ENCODE assay signal across 9 cellular contexts in the genomic region with DNA sequence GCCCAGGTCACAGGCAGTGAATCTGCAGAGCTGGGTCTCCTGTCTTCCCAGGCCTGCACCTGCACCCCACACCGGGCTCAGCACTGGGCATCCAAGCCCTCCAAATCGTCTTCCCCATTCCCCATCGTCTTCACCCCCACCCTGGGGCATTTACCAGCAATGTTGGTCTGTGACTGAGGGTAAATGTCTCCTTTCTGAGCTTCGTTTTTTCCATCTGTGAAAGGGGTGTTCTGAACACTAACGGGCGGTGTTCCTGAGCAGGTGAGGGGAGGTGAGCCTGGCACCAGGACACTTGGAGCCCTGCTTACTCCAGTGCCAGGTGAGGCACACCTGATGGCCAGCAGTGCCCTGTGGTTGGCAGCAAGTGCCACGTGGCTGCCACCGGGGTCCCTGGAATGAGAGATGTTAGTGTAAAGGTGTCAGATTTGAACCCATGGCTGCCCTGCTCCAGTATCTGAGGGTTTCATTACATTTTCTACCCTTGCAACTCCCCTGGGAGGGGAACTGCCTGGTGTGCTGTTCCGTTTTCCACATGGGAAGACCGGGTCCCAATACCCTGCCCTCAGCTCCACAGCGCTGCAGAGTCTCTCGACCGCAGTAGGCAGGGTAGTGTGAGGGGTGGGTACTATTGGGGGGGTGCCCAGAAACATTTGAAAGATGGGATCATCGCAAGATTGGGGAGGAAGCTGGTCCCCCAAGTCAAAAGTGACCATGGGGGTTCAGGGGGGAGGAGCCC. TPM values are rescaled to one million over a fixed set of nuclear protein-coding genes. Genes with fewer than 3 reads are reported as not detected.
DNase-seq lines count a peak whose midpoint lies in the region; ATAC-seq and TF ChIP-seq lines count a peak whose summit lies in the region.
"Had no signal": no experiment of that assay in that cellular context is flagged by ENCODE, and none has a peak within 500 bp of the region (broad histone marks: within the 10 kb centered on the region; RNA-seq: fewer than 3 reads in every experiment).

No MANE protein-coding gene starts in this region.

- H3K27me3 Mint-ChIP-seq in natural killer cell (ENCODE audit: low read depth in 2 of 2) = peaks cover 32 to 51% of the 10 kb centered on the region in 2 donors

- no peaks in the 10 kb centered on the region for H3K36me3 Mint-ChIP-seq in natural killer cell

- H3K9ac ChIP-seq in KMS-11 = no peak overlapping the region

- no peak for ATAC-seq in natural killer cell
- no peak for ATAC-seq in HG03196 (IDR thresholded peaks at IDR 0.05; ENCODE audit: unreplicated experiment)

- peak; percentile 3; the same call in 1 of the 2 replicates for TF ChIP-seq CTCF in KMS-11 (conservative IDR thresholded peaks at IDR 0.05; ENCODE audit: low read depth, low read length)
- no peak for TF ChIP-seq CTCF in coronary artery (IDR thresholded peaks at IDR 0.05)
- TF ChIP-seq CTCF in natural killer cell (IDR thresholded peaks at IDR 0.05) = no peak

- H3K4me3 ChIP-seq in ACC112 (ENCODE audit: low read depth, low read length) (peak overlapping the region; percentile 95), KMS-11 (IDR thresholded peaks at IDR 0.05; ENCODE audit: insufficient read depth, low read depth, low read length) (no peak overlapping the region), coronary artery (peak overlapping the region; percentile 87)
- no peak overlapping the region for H3K4me3 ChIP-seq in effector memory CD4-positive, alpha-beta T cell (ENCODE audit: insufficient read depth, low read depth, low read length, poor library complexity, severe bottlenecking)

- H3K4me1 ChIP-seq in ACC112 (ENCODE audit: control insufficient read depth, insufficient read depth, low read length, unreplicated experiment) (peaks cover 26% of the 10 kb centered on the region), KMS-11 (ENCODE audit: low read depth, poor library complexity, severe bottlenecking) (peaks cover 16% of the 10 kb centered on the region)
- peaks cover 37% of the 10 kb centered on the region for H3K4me1 ChIP-seq in effector memory CD4-positive, alpha-beta T cell (ENCODE audit: control insufficient read depth, insufficient read depth, low read length, poor library complexity, severe bottlenecking)

- DNase-seq in coronary artery (ENCODE audit: low spot score) = no peak
- no peak for DNase-seq in natural killer cell
- DNase-seq in inferior parietal cortex (ENCODE audit: extremely low spot score) = no peak
- DNase-seq in D341Med (ENCODE audit: low spot score) = no peak
- no peak for DNase-seq in effector memory CD4-positive, alpha-beta T cell

- no peak overlapping the region for H3K4me2 ChIP-seq in KMS-11

- no peaks in the 10 kb centered on the region for H3K9me3 ChIP-seq in effector memory CD4-positive, alpha-beta T cell (ENCODE audit: control insufficient read depth, low read length)

- peaks cover 62% of the 10 kb centered on the region for H3K79me2 ChIP-seq in ACC112 (ENCODE audit: control insufficient read depth, insufficient read depth, low read length, unreplicated experiment)
- H3K79me2 ChIP-seq in KMS-11 (ENCODE audit: insufficient read depth, low read depth) = no peaks in the 10 kb centered on the region

- H2AFZ ChIP-seq in ACC112 (ENCODE audit: low read length, unreplicated experiment) (no peak overlapping the region), KMS-11 (ENCODE audit: low read depth) (no peak overlapping the region; the same call in 1 of the 2 replicates)

- H3K27ac Mint-ChIP-seq in natural killer cell = peak overlapping the region in 1 of 2 donors; percentile 52

- peak overlapping the region; percentile 80 for H3K4me3 Mint-ChIP-seq in natural killer cell

- H3K9me3 Mint-ChIP-seq in natural killer cell = no peaks in the 10 kb centered on the region

- H3K27ac ChIP-seq in ACC112 (ENCODE audit: low read depth, low read length) = peak overlapping the region; percentile 76
- H3K27ac ChIP-seq in KMS-11 = no peak overlapping the region
- peak overlapping the region; percentile 94 to 97 for H3K27ac ChIP-seq in coronary artery
- H3K27ac ChIP-seq in effector memory CD4-positive, alpha-beta T cell (ENCODE audit: insufficient read depth, low read length, poor library complexity, severe bottlenecking) = no peak overlapping the region

- H3K27me3 ChIP-seq in ACC112 (ENCODE audit: insufficient read depth, low read length) (no peaks in the 10 kb centered on the region), KMS-11 (ENCODE audit: insufficient read depth, low read depth) (peaks cover 53% of the 10 kb centered on the region)
- peaks cover 28% of the 10 kb centered on the region for H3K27me3 ChIP-seq in effector memory CD4-positive, alpha-beta T cell (replicated peaks; ENCODE audit: control insufficient read depth, insufficient read depth, low read length, poor library complexity, severe bottlenecking)

- no peaks in the 10 kb centered on the region for H4K20me1 ChIP-seq in KMS-11 (ENCODE audit: insufficient read depth)

- H3K36me3 ChIP-seq in ACC112 (ENCODE audit: insufficient read depth, low read length) (no peaks in the 10 kb centered on the region), KMS-11 (ENCODE audit: insufficient read depth) (no peaks in the 10 kb centered on the region)
- no peaks in the 10 kb centered on the region for H3K36me3 ChIP-seq in effector memory CD4-positive, alpha-beta T cell (ENCODE audit: control insufficient read depth, insufficient read depth, low read length)

- peaks cover 26 to 31% of the 10 kb centered on the region in 2 donors for H3K4me1 Mint-ChIP-seq in natural killer cell

- intact Hi-C loops in natural killer cell (cut with micrococcal nuclease) = no loop called here

RNA-seq across cellular contexts. Expression of gene CDC42EP1, which starts 1.9 kb away (rescaled TPM):
- total RNA-seq in natural killer cell = under 1 TPM in 2 of 3 donors, not detected in 1; 0.27 to 0.78 TPM

RNA-seq across cellular contexts. Expression of gene LGALS2, which starts 17.7 kb away (rescaled TPM):
- 1 to 10 TPM; 1.4 to 3.4 (median 2.6) TPM for total RNA-seq in natural killer cell
- total RNA-seq: sciatic nerve had no signal

RNA-seq across cellular contexts. Expression of gene CARD10, which starts 43.0 kb away (rescaled TPM):
- total RNA-seq in natural killer cell = under 1 TPM; 0.09 to 0.16 (median 0.10) TPM

RNA-seq across cellular contexts. Expression of gene GGA1, which starts 46.4 kb away (rescaled TPM):
- total RNA-seq in natural killer cell = 10 to 100 TPM; 69.3 to 87.8 (median 80.2) TPM

Comparison
In these comparisons a context has a peak if more than half of its experiments do, and no peak if none do; other contexts are left out.
1. H3K27ac ChIP-seq: peak in ACC112 (single experiment) and coronary artery (2 of 2); none in KMS-11 (single experiment) and effector memory CD4-positive, alpha-beta T cell (single experiment).
2. H3K4me3 ChIP-seq: peak in ACC112 (single experiment) and coronary artery (single experiment); none in KMS-11 (single experiment) and effector memory CD4-positive, alpha-beta T cell (single experiment).